8 cellular contexts compared by ENCODE assay signal in genomic region chr19:41363753-41364545, GRCh38.
DNase-seq lines count a peak whose midpoint lies in the region; ATAC-seq, FAIRE-seq and TF ChIP-seq lines count a peak whose summit lies in the region.

TSS of gene B9D2 (minus strand) at chr19:41364149. CDS start at chr19:41363519, 630 bp downstream.

- H3K4me3 ChIP-seq in AG09309 (ENCODE audit: control insufficient read depth, low read depth, low read length) = peak within 1 kb of the TSS; percentile 81

- DNase-seq in AG09309 (ENCODE audit: low read depth) (peak; percentile 94), NCI-H446 (lab: John Stamatoyannopoulos, UW) (peak; percentile 98 to 99), cerebellar cortex (ENCODE audit: low spot score) (peak; percentile 99)
- peak; percentile 95 for DNase-seq in activated CD4-positive, CD25-positive, alpha-beta regulatory T cell treated with anti-CD3 and anti-CD28 coated beads, Interleukin-2, amount 50 U/mL, for 16 hours (ENCODE audit: low read depth, low spot score)
- DNase-seq in stimulated activated CD4-positive, alpha-beta T cell treated with anti-CD3 and anti-CD28 coated beads, Interleukin-12 subunit alpha, Interleukin-12 subunit beta, amount 100 ng/mL, for 4 hours = peak; percentile 95

- no peak for TF ChIP-seq CTCF in AG09309 (IDR thresholded peaks at IDR 0.05; ENCODE audit: control insufficient read depth, insufficient read depth, low read depth, low read length, missing control alignments)

- FAIRE-seq in islet of Langerhans (lab: Jason Lieb, UNC) = peak; percentile 51

- ATAC-seq in GM19025 (IDR thresholded peaks at IDR 0.05; ENCODE audit: low read depth, unreplicated experiment) = peak; percentile 79
- peak; percentile 78 for ATAC-seq in HG03342 (IDR thresholded peaks at IDR 0.05; ENCODE audit: unreplicated experiment)

Comparison
In these comparisons a context has a peak if more than half of its experiments do, and no peak if none do; other contexts are left out.
1. Peak in every context shown above with its lines: DNase-seq, ATAC-seq and H3K4me3 ChIP-seq.